ENCODE assay signal across 29 cellular contexts in the genomic region with DNA sequence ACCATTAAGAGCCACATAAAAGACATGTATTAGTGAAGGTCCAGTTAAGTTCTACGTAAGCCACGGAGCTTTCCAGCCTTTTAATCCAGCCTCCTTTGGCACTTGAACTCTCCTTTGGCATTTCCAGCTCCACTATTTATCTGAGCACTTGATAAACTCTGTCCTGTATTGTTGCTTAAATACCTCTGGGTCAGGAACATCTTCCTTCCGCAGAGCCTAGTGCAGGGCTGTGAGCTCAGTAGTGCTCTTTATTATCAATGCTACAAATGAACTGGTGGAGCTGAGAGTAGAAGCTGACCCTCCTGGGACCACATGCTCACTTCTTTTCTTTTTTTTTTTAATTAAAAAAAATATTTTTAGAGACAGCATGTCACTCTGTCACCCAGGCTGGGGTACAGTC. TPM values are rescaled to one million over a fixed set of nuclear protein-coding genes. Genes with fewer than 3 reads are reported as not detected.
"Had no signal": no experiment of that assay in that cellular context is flagged by ENCODE, and none has a peak within 500 bp of the region (broad histone marks: within the 10 kb centered on the region; RNA-seq: fewer than 3 reads in every experiment).

No MANE protein-coding gene starts in this region.

- H3K4me1 ChIP-seq: stomach, suprapubic skin, testis, tibial artery, tibial nerve, transverse colon, upper lobe of left lung, upper lobe of right lung, uterus, vagina had no signal

- H3K4me3 ChIP-seq: stomach, suprapubic skin, testis, thoracic aorta, thyroid gland, tibial artery, tibial nerve, transverse colon, upper lobe of left lung, upper lobe of right lung, uterus, vagina had no signal

- H3K36me3 ChIP-seq: uterus had no signal

- ATAC-seq: stimulated activated effector memory CD8-positive, alpha-beta T cell treated with anti-CD3 and anti-CD28 coated beads, Interleukin-12 subunit alpha, Interleukin-12 subunit beta, amount 100 ng/mL, for 72 hours; stimulated activated memory B cell treated with anti-CD40 and anti-IgM and Interleukin-4, amounts not matched to agents 10 μg/mL and 1 μg/mL and 100 μg/mL, for 72 hours; stimulated activated naive B cell treated with anti-CD40 and anti-IgM and Interleukin-4, amounts not matched to agents 10 μg/mL and 1 μg/mL and 100 μg/mL, for 72 hours; stimulated activated naive CD8-positive, alpha-beta T cell treated with anti-CD3 and anti-CD28 coated beads, Interleukin-15, amount 100 ng/mL, for 72 hours; stimulated activated naive CD8-positive, alpha-beta T cell treated with anti-CD3 and anti-CD28 coated beads, Interleukin-15, Interleukin-2, amounts not matched to agents 100 U/mL and 50 U/mL, for 24 hours; upper lobe of right lung had no signal

- H3K27ac ChIP-seq: stomach, suprapubic skin, testis, thoracic aorta, thyroid gland, tibial artery, tibial nerve, transverse colon, upper lobe of left lung, upper lobe of right lung, uterus, vagina had no signal

- H3K9me3 ChIP-seq: stomach, suprapubic skin, testis, thoracic aorta, thyroid gland, tibial artery, tibial nerve, transverse colon, upper lobe of left lung, upper lobe of right lung, uterus, vagina had no signal

- H3K27me3 ChIP-seq: stomach, suprapubic skin, testis, thyroid gland, tibial artery, tibial nerve, transverse colon, upper lobe of left lung, upper lobe of right lung, uterus, vagina had no signal

- DNase-seq: stimulated activated CD4-positive, alpha-beta T cell treated with anti-CD3 and anti-CD28 coated beads, Interleukin-2, amount 100 ng/mL, for 48 hours; stimulated activated CD4-positive, alpha-beta T cell treated with anti-CD3 and anti-CD28 coated beads, Interleukin-4, amount 100 ng/mL, for 1 hour; stimulated activated CD4-positive, alpha-beta T cell treated with anti-CD3 and anti-CD28 coated beads, Interleukin-4, amount 100 ng/mL, for 24 hours; stimulated activated CD4-positive, alpha-beta T cell treated with anti-CD3 and anti-CD28 coated beads, Interleukin-4, amount 100 ng/mL, for 4 hours; stimulated activated CD8-positive, alpha-beta memory T cell treated with anti-CD3 and anti-CD28 coated beads, Interleukin-4, amount 100 ng/mL, for 48 hours; stimulated activated naive B cell treated with anti-CD40 and anti-IgM and Interleukin-4, amounts not matched to agents 10 μg/mL and 1 μg/mL and 100 μg/mL, for 72 hours; stimulated activated naive CD4-positive, alpha-beta T cell; stimulated activated naive CD4-positive, alpha-beta T cell treated with Interleukin-2 at 50 U/mL for 16 hours; stimulated activated naive CD8-positive, alpha-beta T cell treated with anti-CD3 and anti-CD28 coated beads, Interleukin-15, amount 100 ng/mL, for 72 hours; stimulated activated naive CD8-positive, alpha-beta T cell treated with anti-CD3 and anti-CD28 coated beads, Interleukin-15, Interleukin-2, amounts not matched to agents 100 U/mL and 50 U/mL, for 24 hours; stomach; substantia nigra; testis; thyroid gland; tibial artery; transverse colon; trophoblast cell; upper lobe of left lung; upper lobe of right lung; uterus had no signal

RNA-seq across cellular contexts. Expression of a gene that starts 4.9 kb away (rescaled TPM):
- total RNA-seq: stomach, subcutaneous adipose tissue, thoracic aorta, upper lobe of right lung, ureter, urinary bladder had no signal
- polyA plus RNA-seq: stomach had no signal
